ENCODE assay signal across 20 cellular contexts in the genomic region with DNA sequence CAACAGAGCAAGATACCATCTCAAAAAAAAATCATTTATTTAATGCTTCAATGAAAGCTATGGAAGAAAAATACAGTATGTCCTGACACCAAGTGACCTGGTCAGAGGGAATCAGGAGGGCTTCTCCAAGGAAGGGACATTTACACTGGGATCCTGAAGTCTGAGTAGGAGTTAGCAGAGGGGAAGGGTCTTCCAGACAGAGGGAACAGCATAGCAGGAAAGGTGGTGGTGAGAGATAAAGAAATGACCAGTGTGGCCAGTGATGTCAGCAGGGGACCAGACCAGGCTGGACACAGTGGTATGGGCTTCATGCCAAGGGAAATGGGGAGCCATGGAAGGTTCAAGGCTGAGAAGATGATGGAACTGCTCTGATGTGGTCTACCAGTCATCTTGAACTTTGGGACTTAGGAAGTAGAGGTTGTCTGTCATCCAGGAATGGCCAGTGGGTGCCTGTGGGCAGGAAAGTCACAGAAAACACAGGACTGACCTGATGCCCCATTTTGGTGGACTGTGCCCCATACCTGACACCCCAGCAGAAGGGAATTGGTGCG. TPM values are rescaled to one million over a fixed set of nuclear protein-coding genes. Genes with fewer than 3 reads are reported as not detected.
DNase-seq lines count a peak whose midpoint lies in the region; ATAC-seq and TF ChIP-seq lines count a peak whose summit lies in the region.
"Had no signal": no experiment of that assay in that cellular context is flagged by ENCODE, and none has a peak within 500 bp of the region (broad histone marks: within the 10 kb centered on the region; RNA-seq: fewer than 3 reads in every experiment).

No MANE protein-coding gene starts in this region.

- ATAC-seq in effector memory CD8-positive, alpha-beta T cell (replicated peaks): no peak
- ATAC-seq in GM21717 (IDR thresholded peaks at IDR 0.05; ENCODE audit: unreplicated experiment) (no peak), GM18867 (IDR thresholded peaks at IDR 0.05; ENCODE audit: unreplicated experiment) (no peak), HG03108 (IDR thresholded peaks at IDR 0.05; ENCODE audit: unreplicated experiment) (no peak)
- ATAC-seq: A549, Right ventricle myocardium inferior had no signal

- TF ChIP-seq POLR2A in spleen (IDR thresholded peaks at IDR 0.05): no peak

- H3K27ac ChIP-seq in KMS-11 (peak overlapping the region; percentile 57; the same call in 1 of the 2 replicates), spleen (peak overlapping the region in 5 of 8 donors; percentile 27 to 63 (median 39))
- H3K27ac ChIP-seq: A549, ovary had no signal

- H3K9me3 Mint-ChIP-seq in activated T-cell treated with anti-CD3 and anti-CD28 coated beads, Interleukin-2, amount 50 U/mL, for 24 hours: no peaks in the 10 kb centered on the region
- no peaks in the 10 kb centered on the region for H3K9me3 Mint-ChIP-seq in effector memory CD8-positive, alpha-beta T cell

- H3K79me2 ChIP-seq in KMS-11 (ENCODE audit: insufficient read depth, low read depth): no peaks in the 10 kb centered on the region

- 83 to 100% (median 100%) methylated on average over 1 of the region's 1 CpG for WGBS in spleen, 5 donors

- no peak overlapping the region for H3K4me3 Mint-ChIP-seq in activated T-cell treated with anti-CD3 and anti-CD28 coated beads, Interleukin-2, amount 50 U/mL, for 24 hours
- H3K4me3 Mint-ChIP-seq in effector memory CD8-positive, alpha-beta T cell: peak overlapping the region; percentile 55 to 62

- H3K9me3 ChIP-seq in spleen: no peaks in the 10 kb centered on the region
- H3K9me3 ChIP-seq: A549, BE2C, ovary had no signal

- no peak for DNase-seq in activated T-cell treated with anti-CD3 and anti-CD28 coated beads, Interleukin-2, amount 50 U/mL, for 24 hours
- DNase-seq in activated T-cell treated with anti-CD3 and anti-CD28 coated beads for 4 hours (no peak), spleen (no peak)
- no peak for DNase-seq in effector memory CD8-positive, alpha-beta T cell
- DNase-seq: activated CD4-positive, CD25-positive, alpha-beta regulatory T cell treated with anti-CD3 and anti-CD28 coated beads, Interleukin-2, amount 50 U/mL, for 72 hours; BE2C; KG1; NCI-H187 treated with DMSO at 0.1 percent for 48 hours; NCI-H2227 treated with DMSO at 0.1 percent for 48 hours; NCI-H748 treated with DMSO at 0.1 percent for 48 hours; ovary; stimulated activated CD4-positive, alpha-beta T cell treated with anti-CD3 and anti-CD28 coated beads, Interleukin-12 subunit alpha, Interleukin-12 subunit beta, amount 100 ng/mL, for 4 hours; SW 1271 had no signal

- no peak overlapping the region for H2AFZ ChIP-seq in KMS-11 (ENCODE audit: low read depth)

- H3K36me3 ChIP-seq in KMS-11 (ENCODE audit: insufficient read depth) (no peaks in the 10 kb centered on the region), spleen (no peaks in the 10 kb centered on the region)
- H3K36me3 ChIP-seq: BE2C, ovary had no signal

- no peaks in the 10 kb centered on the region for H4K20me1 ChIP-seq in KMS-11 (ENCODE audit: insufficient read depth)

- no peaks in the 10 kb centered on the region for H3K36me3 Mint-ChIP-seq in activated T-cell treated with anti-CD3 and anti-CD28 coated beads, Interleukin-2, amount 50 U/mL, for 24 hours (ENCODE audit: low read depth)
- peaks cover 5% of the 10 kb centered on the region for H3K36me3 Mint-ChIP-seq in effector memory CD8-positive, alpha-beta T cell (ENCODE audit: insufficient read depth)
- H3K36me3 Mint-ChIP-seq: brain had no signal

- H3K9ac ChIP-seq in KMS-11: no peak overlapping the region

- H3K4me1 ChIP-seq in KMS-11 (ENCODE audit: low read depth, poor library complexity, severe bottlenecking) (peaks cover 36% of the 10 kb centered on the region), spleen (peaks cover 10 to 61% (median 41%) of the 10 kb centered on the region in 6 donors)
- H3K4me1 ChIP-seq: BE2C had no signal

- H3K27me3 ChIP-seq in KMS-11 (ENCODE audit: insufficient read depth, low read depth) (no peaks in the 10 kb centered on the region), spleen (replicated peaks in 1 of 7) (no peaks in the 10 kb centered on the region)
- H3K27me3 ChIP-seq: BE2C, ovary had no signal

- H3K4me1 Mint-ChIP-seq in activated T-cell treated with anti-CD3 and anti-CD28 coated beads, Interleukin-2, amount 50 U/mL, for 24 hours (ENCODE audit: low read depth): peaks cover 42% of the 10 kb centered on the region
- H3K4me1 Mint-ChIP-seq in effector memory CD8-positive, alpha-beta T cell (ENCODE audit: low read depth in 2 of 2): peaks cover 37 to 51% of the 10 kb centered on the region in 2 donors

- peak overlapping the region; percentile 26 for H3K27ac Mint-ChIP-seq in activated T-cell treated with anti-CD3 and anti-CD28 coated beads, Interleukin-2, amount 50 U/mL, for 24 hours
- peak overlapping the region; percentile 50 to 74 for H3K27ac Mint-ChIP-seq in effector memory CD8-positive, alpha-beta T cell

- no peaks in the 10 kb centered on the region for H3K27me3 Mint-ChIP-seq in activated T-cell treated with anti-CD3 and anti-CD28 coated beads, Interleukin-2, amount 50 U/mL, for 24 hours
- H3K27me3 Mint-ChIP-seq in effector memory CD8-positive, alpha-beta T cell: no peaks in the 10 kb centered on the region

- peak overlapping the region; percentile 62 for H3K4me2 ChIP-seq in KMS-11
- H3K4me2 ChIP-seq: A549 had no signal

- intact Hi-C loops in spleen (cut with DNase I; ENCODE audit: low total_unique reads): no loop called here

- TF ChIP-seq CTCF in KMS-11 (conservative IDR thresholded peaks at IDR 0.05; ENCODE audit: low read depth, low read length) (no peak), spleen (IDR thresholded peaks at IDR 0.05 in 8 of 11, conservative IDR thresholded peaks at IDR 0.05 in 3 of 11) (no peak)

- no peak overlapping the region for H3K4me3 ChIP-seq in KMS-11 (IDR thresholded peaks at IDR 0.05; ENCODE audit: insufficient read depth, low read depth, low read length)
- H3K4me3 ChIP-seq in spleen: no peak overlapping the region
- H3K4me3 ChIP-seq: A549, ovary had no signal

RNA-seq across cellular contexts. Expression of a gene that starts 7.8 kb away (rescaled TPM):
- 10 to 100 TPM; 21.8 to 35.9 (median 29.0) TPM for total RNA-seq in spleen
- polyA plus RNA-seq in spleen: 10 to 100 TPM in 1 of 3 donors, 1 to 10 TPM in 2; 7.3 to 12.5 (median 7.6) TPM

RNA-seq across cellular contexts. Expression of a gene that starts 11.9 kb away (rescaled TPM):
- total RNA-seq in spleen: 10 to 100 TPM; 25.6 to 45.5 (median 35.0) TPM
- polyA plus RNA-seq in spleen: 10 to 100 TPM; 26.3 to 31.5 (median 30.3) TPM

RNA-seq across cellular contexts. Expression of a gene that starts 59.0 kb away (rescaled TPM):
- 1 to 10 TPM; 3.9 to 8.0 (median 5.0) TPM for total RNA-seq in spleen
- 1 to 10 TPM in 2 of 3 donors, under 1 TPM in 1; 0.49 to 1.2 (median 1.1) TPM for polyA plus RNA-seq in spleen
